14 cellular contexts compared by ENCODE assay signal in genomic region chr1:94729287-94729686, GRCh38.
A peak's percentile ranks its signal among the peaks of the same experiment; 100 is the strongest.
DNase-seq lines count a peak whose midpoint lies in the region; ATAC-seq and TF ChIP-seq lines count a peak whose summit lies in the region.
"Had no signal": no experiment of that assay in that cellular context is flagged by ENCODE, and none has a peak within 500 bp of the region (broad histone marks: within the 10 kb centered on the region; RNA-seq: fewer than 3 reads in every experiment).

No MANE protein-coding gene starts in this region.

- no peaks in the 10 kb centered on the region; the same call in 1 of the 2 replicates for H3K27me3 Mint-ChIP-seq in HFFc6 (ENCODE audit: insufficient read depth)

- peaks cover 77% of the 10 kb centered on the region for H3K4me1 Mint-ChIP-seq in HFFc6 (ENCODE audit: low read depth)

- intact Hi-C loops in stomach (cut with DNase I; ENCODE audit: low total_unique reads) = no loop called here

- no peaks in the 10 kb centered on the region for H3K27me3 ChIP-seq in stomach
- H3K27me3 ChIP-seq: upper lobe of left lung had no signal

- H3K4me1 ChIP-seq in stomach = peaks cover 0 to 23% (median 11%) of the 10 kb centered on the region in 4 donors

- 38 to 53% (median 49%) methylated on average over 2 of the region's 2 CpGs for WGBS in stomach, 5 donors

- H3K4me3 Mint-ChIP-seq in HFFc6 = peak overlapping the region; percentile 56
- H3K4me3 Mint-ChIP-seq: endodermal cell had no signal

- DNase-seq in HFFc6 (peak; percentile 51), astrocyte of the hippocampus (ENCODE audit: low read depth, low spot score) (peak; percentile 72), kidney glomerular epithelial cell (lab: John Stamatoyannopoulos, UW) (peak; percentile 16), stomach (no peak), caudate nucleus (lab: John Stamatoyannopoulos, UW) (no peak), SIG-M5 treated with dmso at 0.1 percent for 504 hours (lab: John Stamatoyannopoulos, UW; ENCODE audit: unreplicated experiment) (no peak), SW 1271 (lab: John Stamatoyannopoulos, UW) (no peak)
- DNase-seq: activated naive CD4-positive, alpha-beta T cell; DND-41; endodermal cell; NCI-H446; upper lobe of left lung had no signal

- no peak for ATAC-seq in HG02840 (IDR thresholded peaks at IDR 0.05; ENCODE audit: low FRiP score, unreplicated experiment)
- ATAC-seq: K562 had no signal

- H3K4me3 ChIP-seq in stomach = no peak overlapping the region
- H3K4me3 ChIP-seq: K562, upper lobe of left lung had no signal

- no peaks in the 10 kb centered on the region for H3K9me3 ChIP-seq in stomach
- H3K9me3 ChIP-seq: upper lobe of left lung had no signal

- TF ChIP-seq CTCF in HFFc6 (IDR thresholded peaks at IDR 0.05) (no peak), stomach (IDR thresholded peaks at IDR 0.05) (no peak)

- peak overlapping the region; percentile 73 for H3K27ac Mint-ChIP-seq in HFFc6
- H3K27ac Mint-ChIP-seq: endodermal cell had no signal

- no peaks in the 10 kb centered on the region; the same call in 1 of the 2 replicates for H3K9me3 Mint-ChIP-seq in HFFc6
- H3K9me3 Mint-ChIP-seq: endodermal cell had no signal

- TF ChIP-seq POLR2A in stomach (IDR thresholded peaks at IDR 0.05) = no peak

- H3K36me3 ChIP-seq in stomach = no peaks in the 10 kb centered on the region
- H3K36me3 ChIP-seq: upper lobe of left lung had no signal

- TF ChIP-seq EP300 in stomach (IDR thresholded peaks at IDR 0.05) = no peak

- peaks cover 21% of the 10 kb centered on the region for H3K36me3 Mint-ChIP-seq in HFFc6 (ENCODE audit: low read depth)

- peak overlapping the region in 4 of 5 donors; percentile 10 to 50 (median 29) for H3K27ac ChIP-seq in stomach
- H3K27ac ChIP-seq in caudate nucleus (ENCODE audit: low read depth, low read length) = no peak overlapping the region

Comparison
In these comparisons a context has a peak if more than half of its experiments do, and no peak if none do; other contexts are left out.
1. DNase-seq: peak in HFFc6 (single experiment), astrocyte of the hippocampus (single experiment) and kidney glomerular epithelial cell (single experiment); none in stomach (single experiment), caudate nucleus (0 of 61), SIG-M5 treated with dmso at 0.1 percent for 504 hours (single experiment) and SW 1271 (0 of 2).